Comparison of ENCODE assay signal across 23 cellular contexts in the genomic region with DNA sequence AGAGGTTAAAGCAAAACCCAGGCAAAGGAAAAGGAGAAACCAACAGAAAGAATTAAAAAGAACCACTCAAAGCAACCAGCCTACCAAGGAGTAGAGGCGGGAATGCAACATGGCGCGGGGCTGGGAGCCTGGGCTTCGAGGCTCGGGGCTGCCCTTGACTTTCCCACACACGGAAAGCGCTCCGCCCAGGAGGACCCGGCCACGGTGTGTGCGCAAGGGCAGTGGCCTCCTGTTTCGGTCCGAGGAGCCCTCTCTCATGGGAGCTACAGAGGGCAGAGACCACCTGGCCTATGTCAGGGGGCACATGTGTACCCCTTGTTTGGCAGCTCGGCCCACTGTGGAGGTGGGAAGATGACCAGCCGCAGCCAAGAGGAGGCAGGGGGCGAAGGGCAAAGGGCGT. TPM values are rescaled to one million over a fixed set of nuclear protein-coding genes. Genes with fewer than 3 reads are reported as not detected.
DNase-seq lines count a peak whose midpoint lies in the region; ATAC-seq lines count a peak whose summit lies in the region.
"Had no signal": no experiment of that assay in that cellular context is flagged by ENCODE, and none has a peak within 500 bp of the region (broad histone marks: within the 10 kb centered on the region; RNA-seq: fewer than 3 reads in every experiment).

No MANE protein-coding gene starts in this region.

- H3K4me3 ChIP-seq in mesenchymal stem cell (ENCODE audit: insufficient read depth in 1 of 2, low read depth in 1 of 2, low read length in 2 of 2) (no peak overlapping the region), stomach smooth muscle (ENCODE audit: low read length in 2 of 2) (no peak overlapping the region)
- H3K4me3 ChIP-seq: body of pancreas, heart right ventricle, lower lobe of right lung had no signal

- peak overlapping the region in 1 of 2 experiments; percentile 0 for H3K23ac ChIP-seq in mesenchymal stem cell (ENCODE audit: low read length in 2 of 2)

- no peaks in the 10 kb centered on the region for H3K9me3 ChIP-seq in mesenchymal stem cell (ENCODE audit: control insufficient read depth, low read length)
- no peaks in the 10 kb centered on the region for H3K9me3 ChIP-seq in stomach smooth muscle (ENCODE audit: control insufficient read depth in 2 of 2, low read length in 2 of 2)
- H3K9me3 ChIP-seq: body of pancreas, heart right ventricle, lower lobe of right lung had no signal

- no peak overlapping the region for H2BK120ac ChIP-seq in mesenchymal stem cell (ENCODE audit: low read depth, low read length)

- H2BK15ac ChIP-seq in mesenchymal stem cell (ENCODE audit: low read depth, poor library complexity, severe bottlenecking): no peak overlapping the region

- 88% methylated on average over 17 of the region's 17 CpGs for WGBS in mesenchymal stem cell

- H3K27me3 Mint-ChIP-seq in activated naive CD4-positive, alpha-beta T cell treated with anti-CD3 and anti-CD28 coated beads, Interleukin-2, amount 10 ng/mL, durations not matched to agents 7 days and 5 days: no peaks in the 10 kb centered on the region
- H3K27me3 Mint-ChIP-seq in activated naive CD8-positive, alpha-beta T cell treated with anti-CD3 and anti-CD28 coated beads for 36 hours: no peaks in the 10 kb centered on the region
- H3K27me3 Mint-ChIP-seq: activated B cell treated with CpG ODN at 0.5 μM for 24 hours had no signal

- peaks cover 79% of the 10 kb centered on the region for H3K36me3 Mint-ChIP-seq in activated naive CD4-positive, alpha-beta T cell treated with anti-CD3 and anti-CD28 coated beads, Interleukin-2, amount 10 ng/mL, durations not matched to agents 7 days and 5 days
- H3K36me3 Mint-ChIP-seq in activated naive CD8-positive, alpha-beta T cell treated with anti-CD3 and anti-CD28 coated beads for 36 hours: peaks cover 20% of the 10 kb centered on the region

- H3K9me3 Mint-ChIP-seq in activated naive CD4-positive, alpha-beta T cell treated with anti-CD3 and anti-CD28 coated beads, Interleukin-2, amount 10 ng/mL, durations not matched to agents 7 days and 5 days: no peaks in the 10 kb centered on the region
- H3K9me3 Mint-ChIP-seq in activated naive CD8-positive, alpha-beta T cell treated with anti-CD3 and anti-CD28 coated beads for 36 hours: no peaks in the 10 kb centered on the region
- H3K9me3 Mint-ChIP-seq: activated B cell treated with CpG ODN at 0.5 μM for 24 hours had no signal

- DNase-seq in activated naive CD4-positive, alpha-beta T cell treated with anti-CD3 and anti-CD28 coated beads, Interleukin-2, amount 10 ng/mL, durations not matched to agents 7 days and 5 days: no peak
- DNase-seq in activated naive CD4-positive, alpha-beta T cell treated with Interleukin-2 at 50 U/mL for 16 hours: no peak
- no peak for DNase-seq in activated naive CD8-positive, alpha-beta T cell treated with anti-CD3 and anti-CD28 coated beads for 36 hours
- DNase-seq in mesenchymal stem cell (no peak), iPS-NIHi11 (ENCODE audit: low spot score) (no peak), LoVo (ENCODE audit: low spot score) (no peak)
- DNase-seq: ACHN; activated B cell treated with CpG ODN at 0.5 μM for 24 hours; activated CD8-positive, alpha-beta memory T cell treated with anti-CD3 and anti-CD28 coated beads for 24 hours; activated gamma-delta T cell; body of pancreas; GF-D8; HCEC 1CT; heart right ventricle; lower lobe of right lung; NCI-H1694; NCI-H82; PC-3; stimulated activated CD4-positive, alpha-beta T cell treated with anti-CD3 and anti-CD28 coated beads, Interleukin-4, amount 100 ng/mL, for 1 hour; substantia nigra had no signal

- no peak overlapping the region for H2AK5ac ChIP-seq in mesenchymal stem cell (ENCODE audit: low read length, severe bottlenecking)

- no peak overlapping the region for H3K14ac ChIP-seq in mesenchymal stem cell (ENCODE audit: low read length in 2 of 2)

- H3K4me1 Mint-ChIP-seq in activated naive CD4-positive, alpha-beta T cell treated with anti-CD3 and anti-CD28 coated beads, Interleukin-2, amount 10 ng/mL, durations not matched to agents 7 days and 5 days: peaks cover 7% of the 10 kb centered on the region
- H3K4me1 Mint-ChIP-seq in activated naive CD8-positive, alpha-beta T cell treated with anti-CD3 and anti-CD28 coated beads for 36 hours: peaks cover 2% of the 10 kb centered on the region

- H3K4ac ChIP-seq in mesenchymal stem cell (ENCODE audit: low read depth in 1 of 2, low read length in 2 of 2): no peak overlapping the region

- H3K36me3 ChIP-seq in mesenchymal stem cell (ENCODE audit: control insufficient read depth in 1 of 2, insufficient read depth in 2 of 2, low read depth in 1 of 2, low read length in 2 of 2) (peaks cover 86 to 89% of the 10 kb centered on the region in 2 experiments), stomach smooth muscle (ENCODE audit: control insufficient read depth in 2 of 2, insufficient read depth in 2 of 2, low read length in 2 of 2) (peaks cover 82 to 87% of the 10 kb centered on the region in 2 donors)

- peak overlapping the region; percentile 26 for H3K27ac Mint-ChIP-seq in activated naive CD4-positive, alpha-beta T cell treated with anti-CD3 and anti-CD28 coated beads, Interleukin-2, amount 10 ng/mL, durations not matched to agents 7 days and 5 days
- peak overlapping the region; percentile 62 for H3K27ac Mint-ChIP-seq in activated naive CD8-positive, alpha-beta T cell treated with anti-CD3 and anti-CD28 coated beads for 36 hours
- H3K27ac Mint-ChIP-seq: activated B cell treated with CpG ODN at 0.5 μM for 24 hours had no signal

- H3K9ac ChIP-seq in mesenchymal stem cell (ENCODE audit: low read length): no peak overlapping the region
- H3K9ac ChIP-seq in stomach smooth muscle (ENCODE audit: low read length in 2 of 2): no peak overlapping the region

- no peaks in the 10 kb centered on the region for H3K27me3 ChIP-seq in mesenchymal stem cell (ENCODE audit: control insufficient read depth in 1 of 2, insufficient read depth in 1 of 2, low read length in 2 of 2)
- no peaks in the 10 kb centered on the region for H3K27me3 ChIP-seq in stomach smooth muscle (ENCODE audit: control insufficient read depth in 1 of 2, insufficient read depth in 2 of 2, low read length in 2 of 2)
- H3K27me3 ChIP-seq: body of pancreas, heart right ventricle had no signal

- H4K8ac ChIP-seq in mesenchymal stem cell (ENCODE audit: low read length): no peak overlapping the region

- H2BK12ac ChIP-seq in mesenchymal stem cell (ENCODE audit: low read length in 2 of 2): no peak overlapping the region

- H3K4me2 ChIP-seq in mesenchymal stem cell (ENCODE audit: low read length, poor library complexity, severe bottlenecking): no peak overlapping the region

- peak overlapping the region in 1 of 2 experiments; percentile 13 for H3K18ac ChIP-seq in mesenchymal stem cell (ENCODE audit: low read depth in 1 of 2, low read length in 2 of 2)

- CTCF ChIA-PET in activated naive CD4-positive, alpha-beta T cell treated with anti-CD3 and anti-CD28 coated beads, Interleukin-2, amount 10 ng/mL, durations not matched to agents 7 days and 5 days (lab: Charles Lee): interaction anchor here (1.2 to 1.9 kb wide), 2 partner anchors 8 to 31 kb away, joined by 4 to 6 read pairs; no protein-coding TSS in a partner anchor

- H3K4me1 ChIP-seq in mesenchymal stem cell (ENCODE audit: control insufficient read depth, insufficient read depth, low read depth, low read length) (peaks cover 31% of the 10 kb centered on the region), stomach smooth muscle (ENCODE audit: control insufficient read depth, insufficient read depth, low read length) (peaks cover 18% of the 10 kb centered on the region)
- H3K4me1 ChIP-seq: body of pancreas, heart right ventricle had no signal

- H4K91ac ChIP-seq in mesenchymal stem cell (ENCODE audit: low read length): no peak overlapping the region

- H3K4me3 Mint-ChIP-seq in activated naive CD4-positive, alpha-beta T cell treated with anti-CD3 and anti-CD28 coated beads, Interleukin-2, amount 10 ng/mL, durations not matched to agents 7 days and 5 days: no peak overlapping the region
- no peak overlapping the region for H3K4me3 Mint-ChIP-seq in activated naive CD8-positive, alpha-beta T cell treated with anti-CD3 and anti-CD28 coated beads for 36 hours
- H3K4me3 Mint-ChIP-seq: activated B cell treated with CpG ODN at 0.5 μM for 24 hours had no signal

- no peak overlapping the region for H2AFZ ChIP-seq in mesenchymal stem cell (ENCODE audit: low read depth, low read length)

- no peak overlapping the region for H2BK5ac ChIP-seq in mesenchymal stem cell (ENCODE audit: low read depth, low read length, poor library complexity, severe bottlenecking)

- no peak for ATAC-seq in GM21825 (IDR thresholded peaks at IDR 0.05; ENCODE audit: unreplicated experiment)
- ATAC-seq: body of pancreas, heart right ventricle, lower lobe of right lung, PC-3 had no signal

- H3K27ac ChIP-seq in mesenchymal stem cell (ENCODE audit: low read length, poor library complexity, severe bottlenecking) (peak overlapping the region; percentile 9), stomach smooth muscle (ENCODE audit: low read length) (peak overlapping the region; percentile 49)
- H3K27ac ChIP-seq: body of pancreas, C4-2B, lower lobe of right lung had no signal

- peaks cover 2% of the 10 kb centered on the region for H3K79me1 ChIP-seq in mesenchymal stem cell (replicated peaks; ENCODE audit: low read length, poor library complexity, severe bottlenecking)

RNA-seq across cellular contexts. Expression of a gene that starts 55.9 kb away (rescaled TPM):
- total RNA-seq in activated naive CD8-positive, alpha-beta T cell treated with anti-CD3 and anti-CD28 coated beads for 36 hours: 10 to 100 TPM; 17.6 to 19.3 TPM
- polyA plus RNA-seq in mesenchymal stem cell (2013, experiment 1 of 2): 19.4 TPM
- polyA plus RNA-seq in mesenchymal stem cell (2013, experiment 2 of 2): 18.7 TPM
- total RNA-seq: PC-3 had no signal
